14 cellular contexts compared by ENCODE assay signal in the genomic region with DNA sequence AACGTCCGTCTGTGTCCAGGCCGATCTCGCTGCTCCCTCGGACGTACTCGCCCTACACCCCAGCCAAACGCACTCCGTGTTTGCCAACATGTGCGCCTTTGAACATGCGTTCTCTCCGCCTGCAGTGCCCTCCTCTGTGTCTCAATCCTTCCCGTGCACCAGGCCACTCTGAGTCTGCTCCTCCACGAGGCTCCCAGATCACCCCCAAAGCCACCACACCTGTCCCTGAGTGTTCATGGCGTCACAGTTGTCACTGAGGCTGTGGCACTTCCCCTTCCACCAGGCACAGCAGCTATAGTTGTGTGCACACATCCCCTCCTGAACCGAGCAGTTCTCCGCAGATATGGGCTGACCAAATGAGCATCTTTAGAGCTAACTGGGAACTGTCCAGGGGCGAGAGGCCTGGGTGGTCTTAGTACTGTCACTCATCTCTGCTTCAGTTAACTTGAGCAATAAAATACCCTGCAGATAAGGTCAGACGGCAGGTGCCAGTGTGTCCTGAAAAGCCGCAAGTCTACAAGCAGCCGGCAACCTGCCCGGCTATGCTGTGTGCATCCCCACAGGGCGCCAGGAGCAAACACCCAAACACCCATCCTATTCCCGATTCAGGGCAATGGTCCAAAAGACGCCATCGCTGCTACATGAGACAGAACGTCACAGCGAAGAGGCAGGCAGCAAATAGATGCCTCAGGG. TPM values are rescaled to one million over a fixed set of nuclear protein-coding genes. Genes with fewer than 3 reads are reported as not detected.
DNase-seq lines count a peak whose midpoint lies in the region; ATAC-seq and TF ChIP-seq lines count a peak whose summit lies in the region.
"Had no signal": no experiment of that assay in that cellular context is flagged by ENCODE, and none has a peak within 500 bp of the region (broad histone marks: within the 10 kb centered on the region; RNA-seq: fewer than 3 reads in every experiment).

No MANE protein-coding gene starts in this region.

- H4K12ac ChIP-seq in trophoblast cell (ENCODE audit: low read depth, low read length) = no peak overlapping the region

- peaks cover 23 to 24% of the 10 kb centered on the region in 2 experiments for H3K4me1 ChIP-seq in trophoblast cell (ENCODE audit: control insufficient read depth in 1 of 2, insufficient read depth in 2 of 2, low read length in 2 of 2)

- H3K9me3 Mint-ChIP-seq in T-helper 1 cell treated with Interleukin-12 subunit alpha and Interleukin-12 subunit beta and Interleukin-4 antibody, amounts not matched to agents 30 μg/mL and 1 μg/mL, for 36 hours = peaks cover 25% of the 10 kb centered on the region
- peaks cover 11% of the 10 kb centered on the region for H3K9me3 Mint-ChIP-seq in chondrocyte (ENCODE audit: low read depth)

- no peak overlapping the region for H2AK5ac ChIP-seq in trophoblast cell (ENCODE audit: low read length)

- H3K27me3 ChIP-seq in trophoblast cell (ENCODE audit: insufficient read depth, low read length) = no peaks in the 10 kb centered on the region

- H3K4me2 ChIP-seq in trophoblast cell (ENCODE audit: low read length) = no peak overlapping the region

- no peak for TF ChIP-seq CTCF in chondrocyte (IDR thresholded peaks at IDR 0.05)

- H3K79me2 ChIP-seq in trophoblast cell (ENCODE audit: control insufficient read depth, insufficient read depth, low read length, poor library complexity) = no peaks in the 10 kb centered on the region

- no peaks in the 10 kb centered on the region for H3K36me3 ChIP-seq in trophoblast cell (ENCODE audit: control insufficient read depth in 1 of 2, insufficient read depth in 2 of 2, low read length in 2 of 2)

- DNase-seq in T-helper 1 cell (no peak), NCI-H146 (lab: John Stamatoyannopoulos, UW) (peak; percentile 58), chondrocyte (ENCODE audit: low spot score) (no peak), trophoblast cell (no peak), NCI-H2029 (lab: John Stamatoyannopoulos, UW) (no peak)
- DNase-seq: ACHN, cerebellar nuclear complex, NCI-H1048, SIG-M5 had no signal

- H3K27me3 Mint-ChIP-seq in T-helper 1 cell treated with Interleukin-12 subunit alpha and Interleukin-12 subunit beta and Interleukin-4 antibody, amounts not matched to agents 30 μg/mL and 1 μg/mL, for 36 hours (ENCODE audit: low read depth) = no peaks in the 10 kb centered on the region
- no peaks in the 10 kb centered on the region for H3K27me3 Mint-ChIP-seq in chondrocyte (ENCODE audit: low read depth)

- H2BK5ac ChIP-seq in trophoblast cell (ENCODE audit: low read depth, low read length, poor library complexity) = no peak overlapping the region

- no CpG with 5 or more reads among the region's 28 CpGs for WGBS in trophoblast cell (ENCODE audit: extremely low coverage, insufficient coverage, insufficient read length)

- H2AFZ ChIP-seq in trophoblast cell (ENCODE audit: insufficient read depth, low read length, poor library complexity) = no peak overlapping the region

- H3K9me3 ChIP-seq in trophoblast cell (ENCODE audit: insufficient read depth, low read depth, low read length) = no peaks in the 10 kb centered on the region

- no peak overlapping the region for H3K9ac ChIP-seq in trophoblast cell (ENCODE audit: low read length)

- H3K4me1 Mint-ChIP-seq in T-helper 1 cell treated with Interleukin-12 subunit alpha and Interleukin-12 subunit beta and Interleukin-4 antibody, amounts not matched to agents 30 μg/mL and 1 μg/mL, for 36 hours (ENCODE audit: low read depth) = peaks cover 29% of the 10 kb centered on the region
- peaks cover 51% of the 10 kb centered on the region for H3K4me1 Mint-ChIP-seq in chondrocyte (ENCODE audit: low read depth)

- no peak overlapping the region for H2BK120ac ChIP-seq in trophoblast cell (ENCODE audit: insufficient read depth, low read length, poor library complexity)

- ATAC-seq in HG02798 (IDR thresholded peaks at IDR 0.05; ENCODE audit: poor library complexity, unreplicated experiment) = no peak
- ATAC-seq in GM18873 (IDR thresholded peaks at IDR 0.05; ENCODE audit: low FRiP score, unreplicated experiment) = no peak
- ATAC-seq: right cardiac atrium had no signal

- H3K14ac ChIP-seq in trophoblast cell (ENCODE audit: low read length) = no peak overlapping the region

- H3K27ac Mint-ChIP-seq in T-helper 1 cell treated with Interleukin-12 subunit alpha and Interleukin-12 subunit beta and Interleukin-4 antibody, amounts not matched to agents 30 μg/mL and 1 μg/mL, for 36 hours = peak overlapping the region; percentile 5
- peak overlapping the region; percentile 24 for H3K27ac Mint-ChIP-seq in chondrocyte (ENCODE audit: unreplicated experiment)

- H3K18ac ChIP-seq in trophoblast cell (ENCODE audit: low read length) = peak overlapping the region; percentile 53

- H4K91ac ChIP-seq in trophoblast cell (ENCODE audit: low read depth, low read length) = no peak overlapping the region

- no peak overlapping the region for H4K8ac ChIP-seq in trophoblast cell (ENCODE audit: low read depth, low read length)

- no peak overlapping the region for H3K4ac ChIP-seq in trophoblast cell (ENCODE audit: low read depth, low read length)

- H3K4me3 ChIP-seq in trophoblast cell (ENCODE audit: low read depth, low read length) = no peak overlapping the region
- H3K4me3 ChIP-seq: lung had no signal

- H3K23ac ChIP-seq in trophoblast cell (ENCODE audit: low read length) = no peak overlapping the region

- H2BK12ac ChIP-seq in trophoblast cell (ENCODE audit: low read length) = no peak overlapping the region

- H3K36me3 Mint-ChIP-seq in T-helper 1 cell treated with Interleukin-12 subunit alpha and Interleukin-12 subunit beta and Interleukin-4 antibody, amounts not matched to agents 30 μg/mL and 1 μg/mL, for 36 hours (ENCODE audit: low read depth) = peaks cover 46% of the 10 kb centered on the region
- peaks cover 10% of the 10 kb centered on the region for H3K36me3 Mint-ChIP-seq in chondrocyte (ENCODE audit: low read depth)

- no peak overlapping the region for H3K27ac ChIP-seq in trophoblast cell (ENCODE audit: low read depth, low read length)

- no peak overlapping the region for H3K4me3 Mint-ChIP-seq in T-helper 1 cell treated with Interleukin-12 subunit alpha and Interleukin-12 subunit beta and Interleukin-4 antibody, amounts not matched to agents 30 μg/mL and 1 μg/mL, for 36 hours
- H3K4me3 Mint-ChIP-seq in chondrocyte (ENCODE audit: unreplicated experiment) = no peak overlapping the region

- peaks cover 17% of the 10 kb centered on the region for H3K79me1 ChIP-seq in trophoblast cell (ENCODE audit: low read length)

RNA-seq across cellular contexts. Expression of gene RASA3, which starts 35.5 kb away (rescaled TPM):
- 29.9 to 40.0 TPM (median 31.2 TPM) in 3 replicates for total RNA-seq in chondrocyte
- polyA plus RNA-seq in trophoblast cell (2013) = 12.8 and 13.0 TPM in 2 replicates
